ENCODE assay signal across 8 cellular contexts in genomic region chr2:96207778-96208143, GRCh38. TPM values are rescaled to one million over a fixed set of nuclear protein-coding genes. Genes with fewer than 3 reads are reported as not detected.
A peak's percentile ranks its signal among the peaks of the same experiment; 100 is the strongest.
DNase-seq lines count a peak whose midpoint lies in the region; ATAC-seq and TF ChIP-seq lines count a peak whose summit lies in the region.

No MANE protein-coding gene starts in this region.

- intact Hi-C loops in A673 (cut with micrococcal nuclease; ENCODE audit: unreplicated experiment) (loop anchor here (5.0 kb wide), 1 partner anchor 60 kb away; the partner anchor contains the start of genes CIAO1 and TMEM127), posterior cingulate gyrus (cut with DNase I) (loop anchor here (2.0 to 5.0 kb wide), 2 partner anchors 59 to 60 kb away; partner anchors contain the start of genes CIAO1 and DUSP2)

- H3K9me3 Mint-ChIP-seq in T-cell = no peaks in the 10 kb centered on the region

- POLR2A ChIA-PET in A673 (lab: Charles Lee; ENCODE audit: low non-redundant PET) = no interaction called here
- POLR2A ChIA-PET in T-cell (lab: Charles Lee) = interaction anchor here in 1 of 2 donors (0.6 to 0.7 kb wide), 6 partner anchors 44 to 331 kb away, joined by 3 to 14 read pairs (median 3); no protein-coding TSS in a partner anchor

- CTCF ChIA-PET in A673 (lab: Charles Lee) (interaction anchor here (1.1 kb wide), 1 partner anchor 91 kb away, joined by 3 read pairs; no protein-coding TSS in a partner anchor), T-cell (lab: Charles Lee) (interaction anchor here (0.5 to 1.6 kb wide), 12 partner anchors 10 to 215 kb away, joined by 3 to 7 read pairs (median 4); partner anchors contain the start of gene NCAPH (in 1 of the 2))

- BruUV-seq in A673 (replicated peaks; lab: Mats Ljungman, UMichigan) = no TSS peak

- H3K27ac Mint-ChIP-seq in T-cell = peak overlapping the region; percentile 88 to 98

- H3K4me3 Mint-ChIP-seq in T-cell = peak overlapping the region; percentile 92 to 99 (median 98)

- H3K36me3 Mint-ChIP-seq in T-cell = peaks cover 3% of the 10 kb centered on the region

- peak overlapping the region; percentile 85 for H3K27ac ChIP-seq in A673 (ENCODE audit: low read depth, low read length, poor library complexity, severe bottlenecking)

- H3K4me3 ChIP-seq in A673 (ENCODE audit: low read depth, low read length, poor library complexity, severe bottlenecking) (peak overlapping the region; percentile 80), foreskin fibroblast (ENCODE audit: low read depth in 1 of 2, low read length in 2 of 2) (peak overlapping the region; percentile 83 to 92), skeletal muscle satellite cell (ENCODE audit: low read length) (peak overlapping the region; percentile 99)

- H3K9me3 ChIP-seq in A673 (ENCODE audit: low read depth, low read length, poor library complexity, severe bottlenecking) = no peaks in the 10 kb centered on the region
- no peaks in the 10 kb centered on the region for H3K9me3 ChIP-seq in skeletal muscle satellite cell (replicated peaks; ENCODE audit: low read length)

- H3K4me2 ChIP-seq in skeletal muscle satellite cell (ENCODE audit: low read length) = peak overlapping the region; percentile 85

- H3K9ac ChIP-seq in skeletal muscle satellite cell (ENCODE audit: low read depth, low read length) = peak overlapping the region; percentile 99

- H3K27me3 Mint-ChIP-seq in T-cell = no peaks in the 10 kb centered on the region

- no peak for TF ChIP-seq CTCF in A673 (conservative IDR thresholded peaks at IDR 0.05; ENCODE audit: low read depth, low read length)
- no peak for TF ChIP-seq CTCF in foreskin fibroblast (IDR thresholded peaks at IDR 0.05; ENCODE audit: low read depth, low read length)

- no peaks in the 10 kb centered on the region for H3K27me3 ChIP-seq in A673 (replicated peaks; ENCODE audit: insufficient read depth, low read depth, low read length, poor library complexity)
- H3K27me3 ChIP-seq in skeletal muscle satellite cell (ENCODE audit: control insufficient read depth, insufficient read depth, low read length) = no peaks in the 10 kb centered on the region

- DNase-seq in A673 (ENCODE audit: low spot score) = no peak
- peak in 2 of 34 experiments; percentile 1 to 9 for DNase-seq in T-cell
- no peak for DNase-seq in foreskin fibroblast
- DNase-seq in KG1 (lab: John Stamatoyannopoulos, UW) = no peak
- no peak for DNase-seq in C1 segment of cervical spinal cord (lab: John Stamatoyannopoulos, UW)
- no peak for DNase-seq in posterior cingulate gyrus

- ATAC-seq in GM21515 (IDR thresholded peaks at IDR 0.05; ENCODE audit: unreplicated experiment) = peak; percentile 10
- ATAC-seq in T-cell (replicated peaks in 1 of 4) = peak in 3 of 4 experiments; percentile 1 to 8 (median 2)

- peaks cover 59 to 64% (median 62%) of the 10 kb centered on the region in 3 donors for H3K4me1 Mint-ChIP-seq in T-cell

- H3K4me1 ChIP-seq in A673 (ENCODE audit: insufficient read depth, low read length, poor library complexity, severe bottlenecking) = peaks cover 21% of the 10 kb centered on the region
- peaks cover 50% of the 10 kb centered on the region for H3K4me1 ChIP-seq in skeletal muscle satellite cell (ENCODE audit: control insufficient read depth, insufficient read depth, low read length)

- H3K36me3 ChIP-seq in A673 (ENCODE audit: insufficient read depth, low read length, poor library complexity, severe bottlenecking) = no peaks in the 10 kb centered on the region
- peaks cover 4% of the 10 kb centered on the region for H3K36me3 ChIP-seq in skeletal muscle satellite cell (ENCODE audit: insufficient read depth, low read length)

RNA-seq across cellular contexts. Expression of gene STARD7, which starts 0.9 kb away (rescaled TPM):
- total RNA-seq in A673 (2021) (189 and 201 TPM in 2 replicates), T-cell (10 to 100 TPM; 65.0 to 95.3 (median 84.4) TPM)
- 167 and 180 TPM in 2 replicates for total RNA-seq in skeletal muscle satellite cell (2012; rRNA removed)

RNA-seq across cellular contexts. Expression of gene TMEM127, which starts 58.0 kb away (rescaled TPM):
- total RNA-seq in A673 (2021) (23.6 and 25.5 TPM in 2 replicates), T-cell (10 to 100 TPM; 31.2 to 43.0 (median 40.4) TPM)
- 17.2 and 24.7 TPM in 2 replicates for total RNA-seq in skeletal muscle satellite cell (2012; rRNA removed)

RNA-seq across cellular contexts. Expression of gene CIAO1, which starts 58.3 kb away (rescaled TPM):
- total RNA-seq in A673 (2021) = 76.8 and 79.7 TPM in 2 replicates
- 10 to 100 TPM; 65.2 to 87.0 (median 80.2) TPM for total RNA-seq in T-cell
- 142 and 170 TPM in 2 replicates for total RNA-seq in skeletal muscle satellite cell (2012; rRNA removed)
